Comparison of ENCODE assay signal across 27 cellular contexts in genomic region chr4:44651425-44651824, GRCh38. TPM values are rescaled to one million over a fixed set of nuclear protein-coding genes. Genes with fewer than 3 reads are reported as not detected.
DNase-seq lines count a peak whose midpoint lies in the region; ATAC-seq and TF ChIP-seq lines count a peak whose summit lies in the region.
"Had no signal": no experiment of that assay in that cellular context is flagged by ENCODE, and none has a peak within 500 bp of the region (broad histone marks: within the 10 kb centered on the region; RNA-seq: fewer than 3 reads in every experiment).

Gene YIPF7, minus strand, starts transcription at chr4:44651625. Its CDS starts 1,525 bp downstream, at chr4:44650100.

- H3K36me3 ChIP-seq in gastrocnemius medialis (no peaks in the 10 kb centered on the region), upper lobe of right lung (no peaks in the 10 kb centered on the region)
- H3K36me3 ChIP-seq: BLaER1, HAP-1, SJSA1 had no signal

- H3K4me3 ChIP-seq in gastrocnemius medialis = peak within 1 kb of the TSS; percentile 6 to 40 (median 26)
- no peak within 1 kb of the TSS for H3K4me3 ChIP-seq in upper lobe of right lung
- H3K4me3 ChIP-seq: BLaER1, GM23248, HAP-1, PC-9, SJSA1 had no signal

- ATAC-seq in left ventricle myocardium superior (peak; percentile 45), Right ventricle myocardium superior (ENCODE audit: poor library complexity) (no peak), gastrocnemius medialis (peak; percentile 91 to 96), upper lobe of right lung (no peak)
- ATAC-seq: Right ventricle myocardium inferior had no signal

- intact Hi-C loops in left ventricle myocardium superior (cut with micrococcal nuclease) (no loop called here), Right ventricle myocardium superior (cut with DNase I) (no loop called here), gastrocnemius medialis (cut with DNase I; ENCODE audit: low total_unique reads) (loop anchor here (2.0 kb wide), 1 partner anchor 27 kb away; the partner anchor contains the start of gene GUF1), upper lobe of right lung (cut with DNase I) (no loop called here)

- H3K9me3 ChIP-seq in gastrocnemius medialis = no peaks in the 10 kb centered on the region
- no peaks in the 10 kb centered on the region for H3K9me3 ChIP-seq in upper lobe of right lung
- H3K9me3 ChIP-seq: BLaER1, HAP-1, SJSA1 had no signal

- no peaks in the 10 kb centered on the region for H3K27me3 ChIP-seq in gastrocnemius medialis
- no peaks in the 10 kb centered on the region for H3K27me3 ChIP-seq in upper lobe of right lung
- H3K27me3 ChIP-seq: BLaER1, SJSA1 had no signal

- H3K4me1 ChIP-seq in gastrocnemius medialis (peaks cover 11 to 30% of the 10 kb centered on the region in 2 donors), upper lobe of right lung (no peaks in the 10 kb centered on the region)
- H3K4me1 ChIP-seq: BLaER1, HAP-1, SJSA1 had no signal

- no peak for DNase-seq in left ventricle myocardium superior
- no peak for DNase-seq in Right ventricle myocardium superior
- peak; percentile 56 for DNase-seq in inferior parietal cortex (ENCODE audit: extremely low spot score)
- no peak for DNase-seq in gastrocnemius medialis
- DNase-seq in occipital lobe (lab: John Stamatoyannopoulos, UW) = no peak
- DNase-seq in upper lobe of right lung = no peak
- no peak for DNase-seq in DMS53 treated with DMSO at 0.1 percent for 48 hours (lab: John Stamatoyannopoulos, UW; ENCODE audit: unreplicated experiment)
- DNase-seq: CD4-positive, CD25-positive, alpha-beta regulatory T cell; GM23248; HFFc6; KBM-7; MV-4-11; NCI-H1105; NCI-H1436 treated with DMSO at 0.1 percent for 48 hours; NCI-H2029; NCI-H226; NCI-H510A treated with DMSO at 0.1 percent for 48 hours; PC-9 had no signal

- H3K27ac ChIP-seq in gastrocnemius medialis (peak within 1 kb of the TSS; percentile 70 to 82 (median 80)), upper lobe of right lung (no peak within 1 kb of the TSS)
- H3K27ac ChIP-seq: BLaER1, GM23248, PC-9, SJSA1 had no signal

- TF ChIP-seq POLR2A in gastrocnemius medialis (IDR thresholded peaks at IDR 0.05) = no peak

- in situ Hi-C loops in gastrocnemius medialis (cut with MboI; ENCODE audit: low sequenced_read_pairs in 4 of 4) = no loop called here

- TF ChIP-seq CTCF in gastrocnemius medialis (IDR thresholded peaks at IDR 0.05 in 4 of 5, conservative IDR thresholded peaks at IDR 0.05 in 1 of 5) = no peak
- no peak for TF ChIP-seq CTCF in upper lobe of right lung (IDR thresholded peaks at IDR 0.05)

RNA-seq across cellular contexts. Expression of gene YIPF7, which starts in this region (rescaled TPM):
- 0.84 TPM for total RNA-seq in left ventricle myocardium superior
- 1.00 TPM for total RNA-seq in Right ventricle myocardium superior
- 10 to 100 TPM in 1 of 4 donors, 1 to 10 TPM in 2, under 1 TPM in 1; 0.61 to 12.7 (median 5.9) TPM for total RNA-seq in gastrocnemius medialis
- 6.7 TPM for total RNA-seq in occipital lobe
- not detected for total RNA-seq in upper lobe of right lung
- total RNA-seq: A172; CD4-positive, CD25-positive, alpha-beta regulatory T cell; Daoy; GM23248; HFFc6; LHCN-M2; MCF 10A; PC-9; RPMI7951; SJSA1 had no signal

Comparison
In these comparisons a context has a peak if more than half of its experiments do, and no peak if none do; other contexts are left out.
1. Peak in ATAC-seq in left ventricle myocardium superior; RNA of the gene not detected or under 1 TPM.
2. ATAC-seq: peak in gastrocnemius medialis (2 of 2); none in Right ventricle myocardium superior (single experiment) and upper lobe of right lung (single experiment).